ENCODE assay signal across 1 cellular context in genomic region chr1:167757433-167758309, GRCh38.
TF ChIP-seq lines count a peak whose summit lies in the region.

No MANE protein-coding gene starts in this region.

TF ChIP-seq in K562, 482 proteins besides CTCF, POLR2A, EP300 and RAD21 (continued from another document and continues in another):
- TF ChIP-seq KDM1A (IDR thresholded peaks at IDR 0.05) = peak; percentile 57 to 75
- 0 out of 2 replicates have a peak, but pooled peaks have one; percentile 32 for TF ChIP-seq MYNN (IDR thresholded peaks at IDR 0.05)
- TF ChIP-seq MYNN (CRISPR knock-in tag; IDR thresholded peaks at IDR 0.05) = no peak
- TF ChIP-seq RBM22 (IDR thresholded peaks at IDR 0.05; ENCODE audit: low read depth, low read length, poor library complexity, severe bottlenecking) = no peak
- TF ChIP-seq U2AF2 (optimal IDR thresholded peaks at IDR 0.05; ENCODE audit: low read depth, low read length) = no peak
- peak; percentile 84; the same call in 1 of the 2 replicates for TF ChIP-seq ZEB2 (IDR thresholded peaks at IDR 0.05)
- TF ChIP-seq COPS2 (conservative IDR thresholded peaks at IDR 0.05) = no peak
- TF ChIP-seq E2F8 (IDR thresholded peaks at IDR 0.05; ENCODE audit: low read depth, partially characterized antibody) = peak; percentile 14
- no peak for TF ChIP-seq HNRNPH1 (optimal IDR thresholded peaks at IDR 0.05; ENCODE audit: low read depth, low read length)
- TF ChIP-seq THRAP3 (IDR thresholded peaks at IDR 0.05; ENCODE audit: borderline replicate concordance) = 0 out of 2 replicates have a peak, but pooled peaks have one; percentile 13
- TF ChIP-seq ZNF133 (CRISPR knock-in tag; IDR thresholded peaks at IDR 0.05) = no peak
- TF ChIP-seq AFF1 (IDR thresholded peaks at IDR 0.05; ENCODE audit: low read depth in 1 of 2, partially characterized antibody in 2 of 2) = no peak
- TF ChIP-seq TEAD4 (IDR thresholded peaks at IDR 0.05; ENCODE audit: low read length) = peak; percentile 47; the same call in 1 of the 2 replicates
- no peak for TF ChIP-seq TEAD4 (CRISPR knock-in tag; IDR thresholded peaks at IDR 0.05; ENCODE audit: borderline replicate concordance)
- TF ChIP-seq JUN (IDR thresholded peaks at IDR 0.05; ENCODE audit: borderline replicate concordance, low read depth, low read length) = no peak
- TF ChIP-seq JUN (CRISPR knock-in tag; IDR thresholded peaks at IDR 0.05; ENCODE audit: borderline replicate concordance) = no peak
- TF ChIP-seq FOXP1 (CRISPR knock-in tag; IDR thresholded peaks at IDR 0.05) = no peak
- no peak for TF ChIP-seq PHF8 (IDR thresholded peaks at IDR 0.05; ENCODE audit: borderline replicate concordance, low read length)
- TF ChIP-seq SOX6 (IDR thresholded peaks at IDR 0.05) = peak; percentile 9; the same call in 1 of the 2 replicates
- no peak for TF ChIP-seq CLOCK (CRISPR knock-in tag; IDR thresholded peaks at IDR 0.05; ENCODE audit: borderline replicate concordance)
- no peak for TF ChIP-seq NFIX (CRISPR knock-in tag; IDR thresholded peaks at IDR 0.05; ENCODE audit: low read depth)
- no peak for TF ChIP-seq POLR2B (IDR thresholded peaks at IDR 0.05; ENCODE audit: low read depth, partially characterized antibody)
- peak; percentile 51; the same call in 1 of the 2 replicates for TF ChIP-seq CBFA2T2 (conservative IDR thresholded peaks at IDR 0.05)
- 0 out of 2 replicates have a peak, but pooled peaks have one; percentile 28 for TF ChIP-seq ZBTB40 (IDR thresholded peaks at IDR 0.05)
- no peak for TF ChIP-seq ZBTB40 (CRISPR knock-in tag; IDR thresholded peaks at IDR 0.05)
- no peak for TF ChIP-seq ZBED1 (IDR thresholded peaks at IDR 0.05)
- TF ChIP-seq C11orf30 (IDR thresholded peaks at IDR 0.05; ENCODE audit: low read depth) = peak; percentile 44; the same call in 1 of the 2 replicates
- TF ChIP-seq DLX4 (CRISPR knock-in tag; IDR thresholded peaks at IDR 0.05) = no peak
- no peak for TF ChIP-seq CHD2 (IDR thresholded peaks at IDR 0.05; ENCODE audit: low read depth, low read length)
- TF ChIP-seq STAT5A (IDR thresholded peaks at IDR 0.05; ENCODE audit: borderline replicate concordance, low read length) = 0 out of 2 replicates have a peak, but pooled peaks have one; percentile 12
- peak; percentile 23; the same call in 1 of the 2 replicates for TF ChIP-seq L3MBTL2 (IDR thresholded peaks at IDR 0.05)
- no peak for TF ChIP-seq ATF1 (CRISPR knock-in tag; IDR thresholded peaks at IDR 0.05)
- TF ChIP-seq ATF1 (tag; IDR thresholded peaks at IDR 0.05) = peak; percentile 72; the same call in 1 of the 2 replicates
- TF ChIP-seq TAL1 (IDR thresholded peaks at IDR 0.05) = peak; percentile 47; the same call in 1 of the 2 replicates
- no peak for TF ChIP-seq BRD4 (IDR thresholded peaks at IDR 0.05)
- TF ChIP-seq HNRNPUL1 (IDR thresholded peaks at IDR 0.05; ENCODE audit: low read length) = no peak
- TF ChIP-seq ELF4 (CRISPR knock-in tag; IDR thresholded peaks at IDR 0.05) = no peak
- TF ChIP-seq ZNF431 (CRISPR knock-in tag; IDR thresholded peaks at IDR 0.05) = no peak
- TF ChIP-seq SP2 (IDR thresholded peaks at IDR 0.05; ENCODE audit: extremely low read depth, low read depth, low read length, poor library complexity, severe bottlenecking) = no peak
- TF ChIP-seq MEF2A (IDR thresholded peaks at IDR 0.05; ENCODE audit: control insufficient read depth, low read depth, low read length) = no peak
- TF ChIP-seq KHSRP (IDR thresholded peaks at IDR 0.05) = peak; percentile 48; the same call in 1 of the 2 replicates
- no peak for TF ChIP-seq SPI1 (IDR thresholded peaks at IDR 0.05; ENCODE audit: borderline replicate concordance, low read depth, low read length)
- no peak for TF ChIP-seq ATF3 (IDR thresholded peaks at IDR 0.05)
- TF ChIP-seq ATF3 (CRISPR knock-in tag; conservative IDR thresholded peaks at IDR 0.05) = no peak
